ENCODE assay signal across 7 cellular contexts in the genomic region with DNA sequence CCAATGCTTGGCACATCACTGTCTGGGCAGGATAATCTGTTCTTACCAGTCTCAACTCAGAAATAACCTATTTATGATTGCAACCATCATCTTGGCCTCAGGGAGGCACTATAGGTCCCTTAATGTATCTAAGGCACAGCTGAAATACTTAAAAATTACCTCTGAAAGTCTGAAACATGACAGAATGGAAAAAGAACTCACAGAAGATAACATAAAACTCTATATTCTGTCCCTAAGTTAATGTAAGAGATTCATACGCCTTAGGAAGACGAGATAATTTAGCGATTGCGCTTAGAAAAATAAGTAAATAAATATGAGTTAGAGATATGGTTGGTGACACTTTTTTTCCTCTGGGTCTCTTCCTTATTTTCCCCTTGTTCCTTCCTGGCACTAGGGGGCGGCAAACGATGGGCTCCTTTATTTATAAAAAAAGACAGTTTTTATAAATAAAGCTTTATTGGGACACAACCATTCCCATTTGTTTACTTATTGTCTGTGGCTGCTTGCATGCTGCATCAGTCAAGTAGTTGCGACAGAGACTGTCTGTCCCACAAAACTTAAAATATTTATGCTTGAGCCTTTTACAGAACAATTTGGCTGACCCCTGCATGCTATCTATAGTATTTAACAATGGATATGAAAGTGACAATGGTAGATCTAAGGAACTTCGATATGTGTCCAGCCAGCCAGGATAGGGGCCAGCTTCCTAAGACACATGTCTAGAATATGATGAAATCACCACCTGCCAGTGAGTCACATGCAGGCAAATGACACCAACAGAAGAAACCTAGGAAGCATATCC.
DNase-seq lines count a peak whose midpoint lies in the region; ATAC-seq and TF ChIP-seq lines count a peak whose summit lies in the region.

No MANE protein-coding gene starts in this region.

- no peaks in the 10 kb centered on the region for H3K36me3 ChIP-seq in naive thymus-derived CD4-positive, alpha-beta T cell (ENCODE audit: control insufficient read depth in 2 of 3, insufficient read depth in 3 of 3, low read length in 3 of 3)

- ATAC-seq in GM21423 (IDR thresholded peaks at IDR 0.05; ENCODE audit: unreplicated experiment): peak; percentile 48
- peak; percentile 33 for ATAC-seq in effector memory CD8-positive, alpha-beta T cell (replicated peaks)
- peak; percentile 72 for ATAC-seq in naive thymus-derived CD4-positive, alpha-beta T cell

- no peak overlapping the region for H3K27ac Mint-ChIP-seq in effector memory CD8-positive, alpha-beta T cell
- H3K27ac Mint-ChIP-seq in naive thymus-derived CD4-positive, alpha-beta T cell: no peak overlapping the region

- no peak overlapping the region for H3K27ac ChIP-seq in naive thymus-derived CD4-positive, alpha-beta T cell (ENCODE audit: low read depth, low read length)

- H3K27me3 Mint-ChIP-seq in effector memory CD8-positive, alpha-beta T cell: peaks cover 0 to 35% of the 10 kb centered on the region in 2 donors
- H3K27me3 Mint-ChIP-seq in naive thymus-derived CD4-positive, alpha-beta T cell: peaks cover 15 to 18% (median 18%) of the 10 kb centered on the region in 5 donors

- H3K9me3 ChIP-seq in naive thymus-derived CD4-positive, alpha-beta T cell (ENCODE audit: control insufficient read depth in 2 of 3, low read length in 3 of 3): no peaks in the 10 kb centered on the region

- H3K27me3 ChIP-seq in naive thymus-derived CD4-positive, alpha-beta T cell (ENCODE audit: control insufficient read depth in 2 of 2, insufficient read depth in 2 of 2, low read length in 2 of 2): no peaks in the 10 kb centered on the region

- H3K4me1 Mint-ChIP-seq in effector memory CD8-positive, alpha-beta T cell (ENCODE audit: low read depth in 2 of 2): peaks cover 0 to 2% of the 10 kb centered on the region in 2 donors
- H3K4me1 Mint-ChIP-seq in naive thymus-derived CD4-positive, alpha-beta T cell: peaks cover 0 to 5% (median 1%) of the 10 kb centered on the region in 7 donors

- intact Hi-C loops in naive thymus-derived CD4-positive, alpha-beta T cell (cut with micrococcal nuclease): loop anchor here (5.0 to 10.0 kb wide), 5 partner anchors 351 to 1143 kb away; no protein-coding TSS in a partner anchor

- DNase-seq in EH (ENCODE audit: low read depth): peak; percentile 68
- DNase-seq in RPMI7951 (ENCODE audit: low read depth): peak; percentile 58
- no peak for DNase-seq in effector memory CD8-positive, alpha-beta T cell
- peak in 1 of 9 donors; percentile 12 for DNase-seq in naive thymus-derived CD4-positive, alpha-beta T cell
- no peak for DNase-seq in activated CD8-positive, alpha-beta memory T cell treated with anti-CD3 and anti-CD28 coated beads, Interleukin-2, amount 50 U/mL, for 48 hours

- no peak overlapping the region for H3K4me3 ChIP-seq in naive thymus-derived CD4-positive, alpha-beta T cell (ENCODE audit: low read length)

- no peaks in the 10 kb centered on the region for H3K9me3 Mint-ChIP-seq in effector memory CD8-positive, alpha-beta T cell
- H3K9me3 Mint-ChIP-seq in naive thymus-derived CD4-positive, alpha-beta T cell: no peaks in the 10 kb centered on the region

- TF ChIP-seq EP300 in Ishikawa (IDR thresholded peaks at IDR 0.05; ENCODE audit: borderline replicate concordance): no peak

- no peaks in the 10 kb centered on the region for H3K36me3 Mint-ChIP-seq in effector memory CD8-positive, alpha-beta T cell (ENCODE audit: insufficient read depth)
- H3K36me3 Mint-ChIP-seq in naive thymus-derived CD4-positive, alpha-beta T cell: no peaks in the 10 kb centered on the region

- no peaks in the 10 kb centered on the region for H3K4me1 ChIP-seq in naive thymus-derived CD4-positive, alpha-beta T cell (ENCODE audit: control insufficient read depth in 2 of 2, insufficient read depth in 2 of 2, low read length in 2 of 2)

- peak; percentile 71 for TF ChIP-seq RAD21 in Ishikawa (IDR thresholded peaks at IDR 0.05; ENCODE audit: low read depth)

- CTCF ChIA-PET in naive thymus-derived CD4-positive, alpha-beta T cell (lab: Charles Lee): no interaction called here

- POLR2A ChIA-PET in naive thymus-derived CD4-positive, alpha-beta T cell (lab: Charles Lee): no interaction called here

- H3K4me3 Mint-ChIP-seq in effector memory CD8-positive, alpha-beta T cell: no peak overlapping the region
- no peak overlapping the region for H3K4me3 Mint-ChIP-seq in naive thymus-derived CD4-positive, alpha-beta T cell

TF ChIP-seq in Ishikawa, 13 proteins besides CTCF, POLR2A, EP300 and RAD21:
- no peak for TF ChIP-seq ZBTB7A (IDR thresholded peaks at IDR 0.05; ENCODE audit: low read depth)
- TF ChIP-seq YY1 (IDR thresholded peaks at IDR 0.05; ENCODE audit: low read depth): no peak
- no peak for TF ChIP-seq NFIC (IDR thresholded peaks at IDR 0.05)
- no peak for TF ChIP-seq TAF1 (IDR thresholded peaks at IDR 0.05; ENCODE audit: low read depth)
- TF ChIP-seq, protein P1, sequence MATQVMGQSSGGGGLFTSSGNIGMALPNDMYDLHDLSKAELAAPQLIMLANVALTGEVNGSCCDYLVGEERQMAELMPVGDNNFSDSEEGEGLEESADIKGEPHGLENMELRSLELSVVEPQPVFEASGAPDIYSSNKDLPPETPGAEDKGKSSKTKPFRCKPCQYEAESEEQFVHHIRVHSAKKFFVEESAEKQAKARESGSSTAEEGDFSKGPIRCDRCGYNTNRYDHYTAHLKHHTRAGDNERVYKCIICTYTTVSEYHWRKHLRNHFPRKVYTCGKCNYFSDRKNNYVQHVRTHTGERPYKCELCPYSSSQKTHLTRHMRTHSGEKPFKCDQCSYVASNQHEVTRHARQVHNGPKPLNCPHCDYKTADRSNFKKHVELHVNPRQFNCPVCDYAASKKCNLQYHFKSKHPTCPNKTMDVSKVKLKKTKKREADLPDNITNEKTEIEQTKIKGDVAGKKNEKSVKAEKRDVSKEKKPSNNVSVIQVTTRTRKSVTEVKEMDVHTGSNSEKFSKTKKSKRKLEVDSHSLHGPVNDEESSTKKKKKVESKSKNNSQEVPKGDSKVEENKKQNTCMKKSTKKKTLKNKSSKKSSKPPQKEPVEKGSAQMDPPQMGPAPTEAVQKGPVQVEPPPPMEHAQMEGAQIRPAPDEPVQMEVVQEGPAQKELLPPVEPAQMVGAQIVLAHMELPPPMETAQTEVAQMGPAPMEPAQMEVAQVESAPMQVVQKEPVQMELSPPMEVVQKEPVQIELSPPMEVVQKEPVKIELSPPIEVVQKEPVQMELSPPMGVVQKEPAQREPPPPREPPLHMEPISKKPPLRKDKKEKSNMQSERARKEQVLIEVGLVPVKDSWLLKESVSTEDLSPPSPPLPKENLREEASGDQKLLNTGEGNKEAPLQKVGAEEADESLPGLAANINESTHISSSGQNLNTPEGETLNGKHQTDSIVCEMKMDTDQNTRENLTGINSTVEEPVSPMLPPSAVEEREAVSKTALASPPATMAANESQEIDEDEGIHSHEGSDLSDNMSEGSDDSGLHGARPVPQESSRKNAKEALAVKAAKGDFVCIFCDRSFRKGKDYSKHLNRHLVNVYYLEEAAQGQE (IDR thresholded peaks at IDR 0.05; ENCODE audit: low read depth): no peak
- no peak for TF ChIP-seq CEBPB (IDR thresholded peaks at IDR 0.05)
- no peak for TF ChIP-seq EGR1 (IDR thresholded peaks at IDR 0.05)
- TF ChIP-seq TCF12 (IDR thresholded peaks at IDR 0.05; ENCODE audit: low read depth): no peak

Comparison
In these comparisons a context has a peak if more than half of its experiments do, and no peak if none do; other contexts are left out.
1. DNase-seq: peak in EH (single experiment) and RPMI7951 (single experiment); none in effector memory CD8-positive, alpha-beta T cell (0 of 3) and activated CD8-positive, alpha-beta memory T cell treated with anti-CD3 and anti-CD28 coated beads, Interleukin-2, amount 50 U/mL, for 48 hours (single experiment).
2. Peak in every context shown above with its lines, with median percentiles within 50 percentile points of each other: ATAC-seq.